Comparison of ENCODE assay signal across 8 cellular contexts in genomic region chr11:27471067-27471587, GRCh38. TPM values are rescaled to one million over a fixed set of nuclear protein-coding genes. Genes with fewer than 3 reads are reported as not detected.
DNase-seq lines count a peak whose midpoint lies in the region; ATAC-seq and TF ChIP-seq lines count a peak whose summit lies in the region.

No MANE protein-coding gene starts in this region.

- no peaks in the 10 kb centered on the region for H3K9me3 ChIP-seq in CD4-positive, CD25-positive, alpha-beta regulatory T cell (ENCODE audit: control insufficient read depth in 2 of 2, low read length in 2 of 2)
- H3K9me3 ChIP-seq in IMR-90 (ENCODE audit: control insufficient read depth, insufficient read depth, low read length) (no peaks in the 10 kb centered on the region), vagina (no peaks in the 10 kb centered on the region)

- H3K56ac ChIP-seq in IMR-90 (ENCODE audit: extremely low read depth, insufficient read depth, low read length): 0 out of 2 replicates have a peak overlapping the region, but pooled peaks have one; percentile 6
- peak overlapping the region; percentile 71 for H3K56ac ChIP-seq in mesendoderm (ENCODE audit: low read length)

- intact Hi-C loops in IMR-90 (cut with micrococcal nuclease): loop anchor here (5.0 kb wide), 3 partner anchors 74 to 174 kb away; partner anchors contain the start of gene CCDC34
- intact Hi-C loops in vagina (cut with DNase I): no loop called here

- H3K9ac ChIP-seq in IMR-90 (ENCODE audit: low read depth, low read length): peak overlapping the region; percentile 64
- H3K9ac ChIP-seq in mesendoderm (ENCODE audit: low read length): peak overlapping the region; percentile 57

- H2BK20ac ChIP-seq in IMR-90 (ENCODE audit: low read depth, low read length): no peak overlapping the region

- POLR2A ChIA-PET in IMR-90 (lab: Charles Lee; ENCODE audit: unreplicated experiment): no interaction called here

- TF ChIP-seq RAD21 in IMR-90 (IDR thresholded peaks at IDR 0.05; ENCODE audit: low read length): no peak

- H3K23ac ChIP-seq in IMR-90 (ENCODE audit: low read depth, low read length): peak overlapping the region; percentile 50; the same call in 1 of the 2 replicates
- H3K23ac ChIP-seq in mesendoderm (ENCODE audit: low read length): no peak overlapping the region

- no peak for DNase-seq in CD4-positive, CD25-positive, alpha-beta regulatory T cell
- DNase-seq in IMR-90 (no peak), cardiac fibroblast (ENCODE audit: low read depth in 2 of 2) (no peak), mesendoderm (peak; percentile 70), vagina (ENCODE audit: extremely low spot score in 2 of 2) (no peak), GM13976 (ENCODE audit: low spot score) (no peak)
- no peak for DNase-seq in activated CD4-positive, CD25-positive, alpha-beta regulatory T cell treated with anti-CD3 and anti-CD28 coated beads, Interleukin-2, amount 50 U/mL, for 72 hours

- peaks cover 65% of the 10 kb centered on the region for H3K27me3 Mint-ChIP-seq in CD4-positive, CD25-positive, alpha-beta regulatory T cell

- H3K27ac Mint-ChIP-seq in CD4-positive, CD25-positive, alpha-beta regulatory T cell: peak overlapping the region in 1 of 3 donors; percentile 0

- peak overlapping the region; percentile 51 for H3K4me3 ChIP-seq in CD4-positive, CD25-positive, alpha-beta regulatory T cell (ENCODE audit: low read depth, low read length)
- H3K4me3 ChIP-seq in IMR-90 (ENCODE audit: insufficient read depth, low read depth, low read length) (peak overlapping the region; percentile 53), cardiac fibroblast (replicated peaks in 1 of 2; ENCODE audit: low read depth in 2 of 2, low read length in 2 of 2) (peak overlapping the region; percentile 77 to 79), mesendoderm (ENCODE audit: low read length) (peak overlapping the region; percentile 42), vagina (peak overlapping the region; percentile 81 to 88)

- no peak overlapping the region for H4K91ac ChIP-seq in IMR-90 (ENCODE audit: insufficient read depth, low read depth, low read length)

- dilution Hi-C loops in IMR-90 (cut with HindIII; ENCODE audit: low sequenced_read_pairs, unreplicated experiment): no loop called here

- no peaks in the 10 kb centered on the region for H3K36me3 ChIP-seq in CD4-positive, CD25-positive, alpha-beta regulatory T cell (ENCODE audit: control insufficient read depth, insufficient read depth, low read length)
- H3K36me3 ChIP-seq in IMR-90 (ENCODE audit: control insufficient read depth, insufficient read depth, low read length) (no peaks in the 10 kb centered on the region), mesendoderm (ENCODE audit: control insufficient read depth, insufficient read depth, low read length) (no peaks in the 10 kb centered on the region), vagina (no peaks in the 10 kb centered on the region)

- CTCF ChIA-PET in IMR-90 (lab: Yijun Ruan, JAX): no interaction called here

- no peak for TF ChIP-seq POLR2A in IMR-90 (IDR thresholded peaks at IDR 0.05; ENCODE audit: low read depth, low read length)
- TF ChIP-seq POLR2A in vagina (IDR thresholded peaks at IDR 0.05): no peak

- peak overlapping the region; percentile 35; the same call in 1 of the 2 replicates for H3K14ac ChIP-seq in IMR-90 (replicated peaks; ENCODE audit: low read depth, low read length)

- no peak overlapping the region for H3K18ac ChIP-seq in IMR-90 (ENCODE audit: low read depth, low read length)
- H3K18ac ChIP-seq in mesendoderm (ENCODE audit: low read length): peak overlapping the region; percentile 1

- peak overlapping the region; percentile 49 to 93 (median 88) for H3K4me3 Mint-ChIP-seq in CD4-positive, CD25-positive, alpha-beta regulatory T cell

- no peaks in the 10 kb centered on the region for H4K20me1 ChIP-seq in IMR-90 (ENCODE audit: insufficient read depth, low read length)

- peaks cover 0 to 2% (median 0%) of the 10 kb centered on the region in 7 donors for H3K9me3 Mint-ChIP-seq in CD4-positive, CD25-positive, alpha-beta regulatory T cell

- in situ Hi-C loops in IMR-90 (cut with MboI; ENCODE audit: low sequenced_read_pairs) (no loop called here), GM13976 (cut with MboI; ENCODE audit: low sequenced_read_pairs, unreplicated experiment) (no loop called here)

- H2AK9ac ChIP-seq in IMR-90 (replicated peaks; ENCODE audit: low read depth, low read length, poor library complexity): peak overlapping the region; percentile 8

- H4K8ac ChIP-seq in IMR-90 (ENCODE audit: low read depth in 2 of 2, low read length in 2 of 2) (peak overlapping the region in 1 of 2 experiments; percentile 3; a peak in 1 of 4 replicates), mesendoderm (ENCODE audit: low read depth, low read length) (no peak overlapping the region)

- H3K27ac ChIP-seq in CD4-positive, CD25-positive, alpha-beta regulatory T cell (ENCODE audit: insufficient read depth, low read length, poor library complexity, severe bottlenecking): no peak overlapping the region
- no peak overlapping the region; the same call in 1 of the 2 replicates for H3K27ac ChIP-seq in IMR-90 (ENCODE audit: insufficient read depth, low read length)
- peak overlapping the region; percentile 6 for H3K27ac ChIP-seq in mesendoderm (ENCODE audit: low read depth, low read length)
- H3K27ac ChIP-seq in vagina: peak overlapping the region; percentile 86

- no peaks in the 10 kb centered on the region for H3K9me1 ChIP-seq in IMR-90 (ENCODE audit: insufficient read depth, low read length)

- H3K27me3 ChIP-seq in CD4-positive, CD25-positive, alpha-beta regulatory T cell (ENCODE audit: control insufficient read depth, insufficient read depth, low read length): peaks cover 20% of the 10 kb centered on the region
- H3K27me3 ChIP-seq in IMR-90 (ENCODE audit: control insufficient read depth, insufficient read depth, low read length): no peaks in the 10 kb centered on the region
- no peaks in the 10 kb centered on the region for H3K27me3 ChIP-seq in mesendoderm (ENCODE audit: insufficient read depth, low read length, poor library complexity)
- no peaks in the 10 kb centered on the region for H3K27me3 ChIP-seq in vagina

- TF ChIP-seq CTCF in IMR-90 (conservative IDR thresholded peaks at IDR 0.05; ENCODE audit: low read depth, low read length) (no peak), cardiac fibroblast (IDR thresholded peaks at IDR 0.05; ENCODE audit: low read depth, low read length) (no peak), vagina (IDR thresholded peaks at IDR 0.05) (no peak), GM13976 (IDR thresholded peaks at IDR 0.05; ENCODE audit: borderline replicate concordance, control extremely low read depth, extremely low read depth, insufficient read depth, missing control alignments) (no peak)

- no peak for ATAC-seq in CD4-positive, CD25-positive, alpha-beta regulatory T cell (ENCODE audit: low read depth in 2 of 2)
- ATAC-seq in IMR-90 (ENCODE audit: low read depth) (no peak), HG03354 (IDR thresholded peaks at IDR 0.05; ENCODE audit: poor library complexity, severe bottlenecking, unreplicated experiment) (no peak)

- 43% methylated on average over 6 of the region's 17 CpGs; no CpG with 5 or more reads in 1 of the 2 experiments for WGBS in IMR-90 (ENCODE audit: extremely low coverage in 2 of 2, insufficient read length in 1 of 2), 2 experiments
- WGBS in mesendoderm (ENCODE audit: extremely low coverage, insufficient coverage, low lambda C conversion rate): no CpG with 5 or more reads among the region's 17 CpGs

- H3K4me1 Mint-ChIP-seq in CD4-positive, CD25-positive, alpha-beta regulatory T cell: peaks cover 4 to 23% (median 11%) of the 10 kb centered on the region in 4 donors

- H3K36me3 Mint-ChIP-seq in CD4-positive, CD25-positive, alpha-beta regulatory T cell: no peaks in the 10 kb centered on the region

- H2AK5ac ChIP-seq in IMR-90 (ENCODE audit: low read depth, low read length): peak overlapping the region; percentile 16; the same call in 1 of the 2 replicates
- no peak overlapping the region for H2AK5ac ChIP-seq in mesendoderm (ENCODE audit: low read length)

- H4K5ac ChIP-seq in IMR-90 (ENCODE audit: low read depth, low read length) (no peak overlapping the region), mesendoderm (ENCODE audit: low read length) (no peak overlapping the region)

- H3K79me1 ChIP-seq in IMR-90 (ENCODE audit: low read depth in 1 of 2, low read length in 2 of 2) (peaks cover 18 to 20% of the 10 kb centered on the region in 2 experiments; a peak in 3 of 4 replicates), mesendoderm (ENCODE audit: low read length) (peaks cover 13% of the 10 kb centered on the region)

- H2BK15ac ChIP-seq in IMR-90 (ENCODE audit: low read depth, low read length): no peak overlapping the region
- no peak overlapping the region for H2BK15ac ChIP-seq in mesendoderm (replicated peaks; ENCODE audit: low read depth)

- H3K4ac ChIP-seq in IMR-90 (ENCODE audit: low read depth, low read length) (no peak overlapping the region; the same call in 1 of the 2 replicates), mesendoderm (ENCODE audit: low read depth, low read length) (no peak overlapping the region)

- 0 out of 2 replicates have a peak overlapping the region, but pooled peaks have one; percentile 4 for H2BK120ac ChIP-seq in IMR-90 (ENCODE audit: low read depth, low read length)
- no peak overlapping the region for H2BK120ac ChIP-seq in mesendoderm (ENCODE audit: low read depth, low read length)

- peak overlapping the region; percentile 89 for H2AFZ ChIP-seq in IMR-90 (replicated peaks; ENCODE audit: low read length, poor library complexity)

- peak overlapping the region; percentile 95 for H3K4me2 ChIP-seq in IMR-90 (ENCODE audit: low read depth, low read length)
- H3K4me2 ChIP-seq in mesendoderm (ENCODE audit: low read length): peak overlapping the region; percentile 63

- H3K4me1 ChIP-seq in CD4-positive, CD25-positive, alpha-beta regulatory T cell (ENCODE audit: control insufficient read depth, insufficient read depth, low read length, poor library complexity, severe bottlenecking): peaks cover 11% of the 10 kb centered on the region
- H3K4me1 ChIP-seq in IMR-90 (ENCODE audit: control insufficient read depth, insufficient read depth, low read length) (peaks cover 7% of the 10 kb centered on the region), mesendoderm (ENCODE audit: control insufficient read depth, low read depth, low read length) (peaks cover 4% of the 10 kb centered on the region), vagina (peaks cover 45% of the 10 kb centered on the region)

- H2BK5ac ChIP-seq in IMR-90 (ENCODE audit: low read depth, low read length, poor library complexity, severe bottlenecking) (no peak overlapping the region), mesendoderm (ENCODE audit: low read length) (no peak overlapping the region)

- H3K79me2 ChIP-seq in mesendoderm (ENCODE audit: control insufficient read depth, insufficient read depth, low read length): peaks cover 38% of the 10 kb centered on the region

- BruUV-seq in IMR-90 (replicated peaks; lab: Mats Ljungman, UMichigan): no TSS peak

RNA-seq across cellular contexts. Expression of gene LGR4, which starts 1.5 kb away (rescaled TPM):
- total RNA-seq in CD4-positive, CD25-positive, alpha-beta regulatory T cell: 2.7 TPM
- under 1 TPM in 3 of 4 donors, not detected in 1; 0.27 to 0.60 (median 0.30) TPM for polyA plus RNA-seq in CD4-positive, CD25-positive, alpha-beta regulatory T cell
- total RNA-seq in IMR-90 (2012; rRNA removed) (6.8 and 8.1 TPM in 2 replicates), vagina (65.6 TPM)
- polyA plus RNA-seq in IMR-90 (2012; rRNA removed): 2.2 and 2.9 TPM in 2 replicates
- polyA plus RNA-seq in IMR-90 (2012; cell fraction: cytosol; rRNA removed): 0.85 and 0.88 TPM in 2 replicates
- 2.3 and 9.8 TPM in 2 replicates for polyA plus RNA-seq in IMR-90 (2012; cell fraction: nucleus; rRNA removed; ENCODE audit: low replicate concordance)
- polyA plus RNA-seq in mesendoderm (2013, experiment 1 of 2): 13.6 TPM
- polyA plus RNA-seq in mesendoderm (2013, experiment 2 of 2): 15.2 TPM

RNA-seq across cellular contexts. Expression of gene LIN7C, which starts 35.4 kb away (rescaled TPM):
- total RNA-seq in CD4-positive, CD25-positive, alpha-beta regulatory T cell: 20.3 TPM
- polyA plus RNA-seq in CD4-positive, CD25-positive, alpha-beta regulatory T cell: 10 to 100 TPM; 10.3 to 15.6 (median 12.1) TPM
- total RNA-seq in IMR-90 (2012; rRNA removed) (25.5 and 58.3 TPM in 2 replicates), vagina (30.9 TPM)
- polyA plus RNA-seq in IMR-90 (2012; rRNA removed): 7.4 and 12.2 TPM in 2 replicates
- polyA plus RNA-seq in IMR-90 (2012; cell fraction: cytosol; rRNA removed): 2.7 and 4.2 TPM in 2 replicates
- polyA plus RNA-seq in IMR-90 (2012; cell fraction: nucleus; rRNA removed; ENCODE audit: low replicate concordance): 2.0 and 6.9 TPM in 2 replicates
- 25.1 TPM for polyA plus RNA-seq in mesendoderm (2013, experiment 1 of 2)
- 23.9 TPM for polyA plus RNA-seq in mesendoderm (2013, experiment 2 of 2)

Comparison
In these comparisons a context has a peak if more than half of its experiments do, and no peak if none do; other contexts are left out.
1. H3K27ac ChIP-seq: peak in mesendoderm (single experiment) and vagina (single experiment); none in CD4-positive, CD25-positive, alpha-beta regulatory T cell (single experiment) and IMR-90 (single experiment).
2. Peak in every context shown above with its lines, with median percentiles within 50 percentile points of each other: H3K4me3 ChIP-seq.